In the genomic region with DNA sequence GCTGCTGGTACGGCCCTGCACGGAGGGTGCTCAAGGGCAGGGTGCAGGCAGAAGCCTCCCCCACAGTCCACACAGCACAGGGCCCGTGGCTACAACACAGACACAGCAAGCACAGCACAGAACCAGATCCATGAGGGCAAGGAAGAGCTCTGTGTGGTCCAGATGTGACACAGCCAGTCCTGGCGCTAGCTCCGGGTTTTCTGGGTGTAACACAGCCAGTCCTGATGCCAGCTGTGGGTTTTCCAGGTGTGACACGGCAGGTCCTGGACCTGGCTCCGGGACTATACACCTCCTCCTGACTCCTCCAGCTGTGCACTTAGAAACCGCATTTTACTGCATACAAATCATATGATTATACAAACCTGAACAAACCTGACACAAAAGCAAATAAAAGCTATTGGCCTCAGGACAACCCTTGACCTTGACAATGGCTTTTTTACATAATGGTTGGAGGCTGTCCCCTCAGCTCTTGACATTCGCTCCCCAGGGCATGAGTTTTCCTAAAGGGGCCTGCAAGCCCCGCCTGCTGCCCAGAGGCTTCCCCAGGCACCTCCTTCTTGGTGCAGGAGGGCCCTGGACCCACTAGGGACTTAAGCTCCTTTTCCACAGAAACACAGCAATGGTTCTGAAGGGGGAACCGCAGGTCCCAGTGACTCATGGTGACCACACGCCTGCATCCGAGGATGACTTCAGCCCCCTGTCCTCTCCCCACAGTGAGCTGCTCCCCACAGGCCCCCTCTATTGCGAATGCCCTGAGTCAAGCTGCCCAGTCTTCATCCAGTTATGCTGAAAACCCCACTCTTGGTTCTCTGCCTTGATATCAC, we compare ENCODE assay signal across 14 cellular contexts.
DNase-seq lines count a peak whose midpoint lies in the region; ATAC-seq, FAIRE-seq and TF ChIP-seq lines count a peak whose summit lies in the region.
"Had no signal": no experiment of that assay in that cellular context is flagged by ENCODE, and none has a peak within 500 bp of the region (broad histone marks: within the 10 kb centered on the region; RNA-seq: fewer than 3 reads in every experiment).

No MANE protein-coding gene starts in this region.

- intact Hi-C loops in stomach (cut with DNase I; ENCODE audit: low total_unique reads): no loop called here
- intact Hi-C loops in thyroid gland (cut with DNase I): no loop called here

- no peak for FAIRE-seq in bronchial epithelial cell (lab: Jason Lieb, UNC)
- FAIRE-seq: endometrium had no signal

- peak; percentile 57 for DNase-seq in activated effector memory CD4-positive, alpha-beta T cell treated with anti-CD3 and anti-CD28 coated beads, Interleukin-2, amount 50 U/mL, for 16 hours
- DNase-seq in activated effector memory CD4-positive, alpha-beta T cell treated with Interleukin-2 at 50 U/mL for 16 hours: no peak
- peak; percentile 63 for DNase-seq in NCI-H526 treated with DMSO at 0.1 percent for 48 hours (lab: John Stamatoyannopoulos, UW)
- DNase-seq in bronchial epithelial cell (ENCODE audit: low read depth): peak; percentile 8
- peak; percentile 67 for DNase-seq in stomach
- DNase-seq in effector memory CD4-positive, alpha-beta T cell: no peak
- no peak for DNase-seq in thyroid gland
- DNase-seq: amygdala, NCI-H2081 treated with DMSO at 0.1 percent for 48 hours, nucleus accumbens, right lobe of liver, SIG-M5 had no signal

- H3K4me1 ChIP-seq in stomach (peaks cover 5 to 27% (median 8%) of the 10 kb centered on the region in 4 donors), thyroid gland (no peaks in the 10 kb centered on the region)
- H3K4me1 ChIP-seq in effector memory CD4-positive, alpha-beta T cell (ENCODE audit: control insufficient read depth, insufficient read depth, low read length, poor library complexity, severe bottlenecking): peaks cover 4% of the 10 kb centered on the region
- H3K4me1 ChIP-seq: right lobe of liver had no signal

- H3K4me3 ChIP-seq in bronchial epithelial cell (ENCODE audit: low read depth, low read length) (no peak overlapping the region), stomach (no peak overlapping the region), thyroid gland (replicated peaks in 1 of 3) (no peak overlapping the region)
- H3K4me3 ChIP-seq in effector memory CD4-positive, alpha-beta T cell (ENCODE audit: insufficient read depth, low read depth, low read length, poor library complexity, severe bottlenecking): no peak overlapping the region
- H3K4me3 ChIP-seq: right lobe of liver had no signal

- no peaks in the 10 kb centered on the region for H3K27me3 ChIP-seq in bronchial epithelial cell (ENCODE audit: control insufficient read depth, insufficient read depth, low read length)
- no peaks in the 10 kb centered on the region for H3K27me3 ChIP-seq in stomach
- no peaks in the 10 kb centered on the region for H3K27me3 ChIP-seq in effector memory CD4-positive, alpha-beta T cell (replicated peaks; ENCODE audit: control insufficient read depth, insufficient read depth, low read length, poor library complexity, severe bottlenecking)
- H3K27me3 ChIP-seq in thyroid gland: no peaks in the 10 kb centered on the region
- H3K27me3 ChIP-seq: right lobe of liver had no signal

- no peak overlapping the region for H3K27ac ChIP-seq in stomach
- no peak overlapping the region for H3K27ac ChIP-seq in effector memory CD4-positive, alpha-beta T cell (ENCODE audit: insufficient read depth, low read length, poor library complexity, severe bottlenecking)
- no peak overlapping the region for H3K27ac ChIP-seq in thyroid gland
- H3K27ac ChIP-seq: right lobe of liver had no signal

- TF ChIP-seq CTCF in bronchial epithelial cell (IDR thresholded peaks at IDR 0.05; ENCODE audit: insufficient read depth, low read length, severe bottlenecking) (no peak), stomach (IDR thresholded peaks at IDR 0.05) (no peak), thyroid gland (IDR thresholded peaks at IDR 0.05) (no peak)

- TF ChIP-seq POLR2A in stomach (IDR thresholded peaks at IDR 0.05): no peak
- TF ChIP-seq POLR2A in thyroid gland (IDR thresholded peaks at IDR 0.05): no peak

- peaks cover 0 to 8% (median 6%) of the 10 kb centered on the region in 4 donors for H3K9me3 ChIP-seq in stomach
- H3K9me3 ChIP-seq in effector memory CD4-positive, alpha-beta T cell (ENCODE audit: control insufficient read depth, low read length): no peaks in the 10 kb centered on the region
- H3K9me3 ChIP-seq in thyroid gland: no peaks in the 10 kb centered on the region
- H3K9me3 ChIP-seq: right lobe of liver had no signal

- H3K36me3 ChIP-seq in bronchial epithelial cell (ENCODE audit: control insufficient read depth, insufficient read depth, low read length) (no peaks in the 10 kb centered on the region), stomach (no peaks in the 10 kb centered on the region), thyroid gland (no peaks in the 10 kb centered on the region)
- no peaks in the 10 kb centered on the region for H3K36me3 ChIP-seq in effector memory CD4-positive, alpha-beta T cell (ENCODE audit: control insufficient read depth, insufficient read depth, low read length)
- H3K36me3 ChIP-seq: right lobe of liver had no signal

- ATAC-seq in GM19455 (IDR thresholded peaks at IDR 0.05; ENCODE audit: unreplicated experiment): no peak

- 46 to 56% (median 49%) methylated on average over 10 to 14 of the region's 14 CpGs for WGBS in stomach, 5 donors
- WGBS in thyroid gland, 2 donors: 72 to 75% methylated on average over 14 of the region's 14 CpGs

- TF ChIP-seq EP300 in stomach (IDR thresholded peaks at IDR 0.05): no peak

Comparison
In these comparisons a context has a peak if more than half of its experiments do, and no peak if none do; other contexts are left out.
1. DNase-seq: peak in activated effector memory CD4-positive, alpha-beta T cell treated with anti-CD3 and anti-CD28 coated beads, Interleukin-2, amount 50 U/mL, for 16 hours (single experiment), NCI-H526 treated with DMSO at 0.1 percent for 48 hours (single experiment), bronchial epithelial cell (single experiment) and stomach (single experiment); none in activated effector memory CD4-positive, alpha-beta T cell treated with Interleukin-2 at 50 U/mL for 16 hours (single experiment), effector memory CD4-positive, alpha-beta T cell (0 of 3) and thyroid gland (0 of 2).